8 cellular contexts compared by ENCODE assay signal in the genomic region with DNA sequence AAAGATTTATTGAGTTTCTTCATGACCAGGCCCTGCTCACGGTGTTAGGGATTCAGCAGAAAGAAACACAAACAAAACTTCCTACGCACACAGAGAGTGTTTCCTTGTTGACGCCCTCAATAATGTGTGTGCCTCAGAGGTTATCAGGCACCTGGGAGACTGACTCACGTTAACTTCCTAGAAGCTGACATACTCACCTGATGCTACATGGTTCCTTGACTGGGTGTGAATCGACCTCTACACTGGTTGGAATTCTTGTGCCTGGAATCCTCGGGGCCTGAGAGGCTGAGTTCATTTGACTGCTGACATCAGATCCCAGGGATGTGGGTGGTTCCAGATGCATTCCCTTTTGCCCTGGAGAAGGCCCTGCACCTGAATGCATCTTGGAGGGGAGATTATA. TPM values are rescaled to one million over a fixed set of nuclear protein-coding genes. Genes with fewer than 3 reads are reported as not detected.
A peak's percentile ranks its signal among the peaks of the same experiment; 100 is the strongest.
DNase-seq lines count a peak whose midpoint lies in the region; ATAC-seq and TF ChIP-seq lines count a peak whose summit lies in the region.
"Not testable (repeated sequence)": the region's sequence is repeated elsewhere in the genome, so short reads cannot be mapped to it uniquely, and the experiment has no call there.

No MANE protein-coding gene starts in this region.

- peaks cover 25% of the 10 kb centered on the region for H3K27me3 Mint-ChIP-seq in CD8-positive, alpha-beta T cell (ENCODE audit: low read depth)
- not testable (repeated sequence) for H3K27me3 Mint-ChIP-seq in GM23338 (ENCODE audit: insufficient read depth, low read depth, poor library complexity); activated CD4-positive, alpha-beta T cell treated with anti-CD3 and anti-CD28 coated beads for 36 hours; endothelial cell (ENCODE audit: unreplicated experiment)
- H3K27me3 Mint-ChIP-seq in immature natural killer cell (ENCODE audit: low read depth in 3 of 3) = peaks cover 2 to 13% (median 7%) of the 10 kb centered on the region in 3 donors

- not testable (repeated sequence) for H3K9me3 ChIP-seq in CD8-positive, alpha-beta T cell (ENCODE audit: low read length); mucosa of descending colon

- CTCF ChIA-PET in CD8-positive, alpha-beta T cell (lab: Charles Lee); activated CD4-positive, alpha-beta T cell treated with anti-CD3 and anti-CD28 coated beads for 36 hours (lab: Charles Lee): not testable (repeated sequence)

- peaks cover 25% of the 10 kb centered on the region for H3K4me1 ChIP-seq in CD8-positive, alpha-beta T cell (ENCODE audit: insufficient read depth, low read length)
- H3K4me1 ChIP-seq in GM23338 (ENCODE audit: insufficient read depth); mucosa of descending colon (ENCODE audit: low read depth): not testable (repeated sequence)

- H3K4me3 ChIP-seq in CD8-positive, alpha-beta T cell (ENCODE audit: low read depth, low read length); GM23338; mucosa of descending colon: not testable (repeated sequence)

- peaks cover 31% of the 10 kb centered on the region for H3K4me1 Mint-ChIP-seq in CD8-positive, alpha-beta T cell (ENCODE audit: low read depth)
- H3K4me1 Mint-ChIP-seq in GM23338 = not testable (repeated sequence)
- H3K4me1 Mint-ChIP-seq in activated CD4-positive, alpha-beta T cell treated with anti-CD3 and anti-CD28 coated beads for 36 hours = peaks cover 16% of the 10 kb centered on the region
- H3K4me1 Mint-ChIP-seq in endothelial cell (ENCODE audit: unreplicated experiment) (peaks cover 18% of the 10 kb centered on the region), immature natural killer cell (peaks cover 41 to 54% of the 10 kb centered on the region in 2 donors)

- not testable (repeated sequence) for H3F3A ChIP-seq in GM23338 (replicated peaks; ENCODE audit: low read depth)

- not testable (repeated sequence) for TF ChIP-seq CTCF in CD8-positive, alpha-beta T cell (IDR thresholded peaks at IDR 0.05); GM23338 (conservative IDR thresholded peaks at IDR 0.05; ENCODE audit: low read depth in 2 of 2); endothelial cell (IDR thresholded peaks at IDR 0.05; ENCODE audit: unreplicated experiment); mucosa of descending colon (IDR thresholded peaks at IDR 0.05)

- POLR2A ChIA-PET in CD8-positive, alpha-beta T cell (lab: Charles Lee); activated CD4-positive, alpha-beta T cell treated with anti-CD3 and anti-CD28 coated beads for 36 hours (lab: Charles Lee): not testable (repeated sequence)

- not testable (repeated sequence) for H3K27ac Mint-ChIP-seq in CD8-positive, alpha-beta T cell; GM23338; activated CD4-positive, alpha-beta T cell treated with anti-CD3 and anti-CD28 coated beads for 36 hours
- peak overlapping the region; percentile 85 for H3K27ac Mint-ChIP-seq in endothelial cell (ENCODE audit: unreplicated experiment)
- peak overlapping the region in 1 of 6 donors; percentile 32 for H3K27ac Mint-ChIP-seq in immature natural killer cell

- not testable (repeated sequence) for H3K27ac ChIP-seq in CD8-positive, alpha-beta T cell (ENCODE audit: low read depth, low read length); GM23338 (ENCODE audit: low read depth)

- not testable (repeated sequence) for H3K4me2 ChIP-seq in GM23338

- H3K36me3 ChIP-seq in CD8-positive, alpha-beta T cell (ENCODE audit: insufficient read depth, low read length); GM23338 (ENCODE audit: insufficient read depth); mucosa of descending colon (ENCODE audit: low read depth): not testable (repeated sequence)

- not testable (repeated sequence) for H3K9me3 Mint-ChIP-seq in CD8-positive, alpha-beta T cell; GM23338; activated CD4-positive, alpha-beta T cell treated with anti-CD3 and anti-CD28 coated beads for 36 hours (ENCODE audit: low read depth); endothelial cell (ENCODE audit: unreplicated experiment); immature natural killer cell

- not testable (repeated sequence) for H4K20me1 ChIP-seq in GM23338 (replicated peaks; ENCODE audit: insufficient read depth)

- DNase-seq in CD8-positive, alpha-beta T cell; activated CD4-positive, alpha-beta T cell treated with anti-CD3 and anti-CD28 coated beads for 36 hours; immature natural killer cell: not testable (repeated sequence)
- DNase-seq in GM23338 (ENCODE audit: low spot score) = peak; percentile 13
- peak; percentile 22 for DNase-seq in amniotic epithelial cell (ENCODE audit: low read depth)
- peak; percentile 4 for DNase-seq in endothelial cell (ENCODE audit: low spot score)
- DNase-seq in mucosa of descending colon = peak in 2 of 3 donors; percentile 54 to 69
- DNase-seq in pulmonary artery endothelial cell (ENCODE audit: low read depth, low spot score) = peak; percentile 39

- H3K4me3 Mint-ChIP-seq in CD8-positive, alpha-beta T cell; GM23338; activated CD4-positive, alpha-beta T cell treated with anti-CD3 and anti-CD28 coated beads for 36 hours; endothelial cell (ENCODE audit: unreplicated experiment): not testable (repeated sequence)
- peak overlapping the region; percentile 48 to 61 (median 50) for H3K4me3 Mint-ChIP-seq in immature natural killer cell

- H2AFZ ChIP-seq in GM23338 = not testable (repeated sequence)

- intact Hi-C loops in CD8-positive, alpha-beta T cell (cut with DNase I, micrococcal nuclease); activated CD4-positive, alpha-beta T cell treated with anti-CD3 and anti-CD28 coated beads for 36 hours (cut with DNase I, micrococcal nuclease); mucosa of descending colon (cut with DNase I, micrococcal nuclease): not testable (repeated sequence)

- H3K36me3 Mint-ChIP-seq in CD8-positive, alpha-beta T cell; GM23338 (ENCODE audit: low read depth); activated CD4-positive, alpha-beta T cell treated with anti-CD3 and anti-CD28 coated beads for 36 hours (ENCODE audit: low read depth); endothelial cell (ENCODE audit: low read depth, unreplicated experiment); immature natural killer cell: not testable (repeated sequence)

- H3K9me2 ChIP-seq in GM23338 (ENCODE audit: insufficient read depth) = not testable (repeated sequence)

- not testable (repeated sequence) for H3K79me2 ChIP-seq in GM23338 (replicated peaks; ENCODE audit: insufficient read depth)

- peak; percentile 70 for ATAC-seq in CD8-positive, alpha-beta T cell
- peak; percentile 28; the same call in 1 of the 3 replicates for ATAC-seq in GM23338
- ATAC-seq in activated CD4-positive, alpha-beta T cell treated with anti-CD3 and anti-CD28 coated beads for 36 hours = peak; percentile 63
- ATAC-seq in mucosa of descending colon = peak; percentile 98

- H3K27me3 ChIP-seq in CD8-positive, alpha-beta T cell (ENCODE audit: insufficient read depth, low read length); GM23338 (ENCODE audit: insufficient read depth): not testable (repeated sequence)

RNA-seq across cellular contexts. Expression of gene FKBP9, which starts 35.5 kb away (rescaled TPM):
- total RNA-seq in CD8-positive, alpha-beta T cell = not detected
- total RNA-seq in GM23338 (2014; rRNA removed; shearing (Covaris generic)) = 13.0 and 15.8 TPM in 2 replicates
- 5.1 and 5.2 TPM in 2 replicates for polyA plus RNA-seq in GM23338 (2016; fragmentation: Nextera tagmentation; extraction: Ambion mirVana)
- total RNA-seq in activated CD4-positive, alpha-beta T cell treated with anti-CD3 and anti-CD28 coated beads for 36 hours = 1 to 10 TPM in 1 of 2 experiments, under 1 TPM in 1; 0.37 to 1.0 TPM
- total RNA-seq in endothelial cell (ENCODE audit: unreplicated experiment) = 218 TPM
- under 1 TPM in 1 of 3 donors, not detected in 2; 0.08 TPM for polyA plus RNA-seq in immature natural killer cell
- total RNA-seq in mucosa of descending colon = 10 to 100 TPM; 87.8 to 99.7 (median 98.8) TPM
- 119 and 144 TPM in 2 replicates for total RNA-seq in pulmonary artery endothelial cell

Comparison
In these comparisons a context has a peak if more than half of its experiments do, and no peak if none do; other contexts are left out.
1. ATAC-seq: peak in every context shown above with its lines; median percentile 98 in mucosa of descending colon; 70 in CD8-positive, alpha-beta T cell; 63 in activated CD4-positive, alpha-beta T cell treated with anti-CD3 and anti-CD28 coated beads for 36 hours; 28 in GM23338.